17 cellular contexts compared by ENCODE assay signal in the genomic region with DNA sequence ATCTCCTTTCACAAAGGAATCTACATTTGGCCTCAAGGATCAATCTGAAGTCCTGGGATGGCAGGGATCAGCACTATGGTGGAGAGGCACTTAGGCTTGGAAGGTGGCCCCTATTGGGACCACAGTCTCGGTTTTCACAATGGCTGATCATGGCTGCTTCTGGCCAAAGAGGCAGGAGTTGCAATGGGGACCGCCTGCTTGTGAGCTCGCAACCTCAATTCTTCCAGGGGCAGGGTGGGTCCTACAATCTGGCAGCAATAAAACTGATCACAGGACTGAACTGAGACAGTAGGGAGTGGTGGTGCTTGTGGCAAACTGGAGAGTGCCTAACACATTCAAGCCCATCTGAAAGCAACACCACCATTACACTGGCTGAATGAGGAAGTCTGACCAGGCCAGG.
DNase-seq lines count a peak whose midpoint lies in the region; ATAC-seq and TF ChIP-seq lines count a peak whose summit lies in the region.
"Had no signal": no experiment of that assay in that cellular context is flagged by ENCODE, and none has a peak within 500 bp of the region (broad histone marks: within the 10 kb centered on the region; RNA-seq: fewer than 3 reads in every experiment).

No MANE protein-coding gene starts in this region.

- H3K36me3 ChIP-seq in upper lobe of right lung, result no peaks in the 10 kb centered on the region
- H3K36me3 ChIP-seq: HAP-1 had no signal

- no peak overlapping the region for H3K27ac ChIP-seq in upper lobe of right lung
- H3K27ac ChIP-seq: 22Rv1 had no signal

- H3K4me1 Mint-ChIP-seq in activated CD4-positive, alpha-beta T cell treated with anti-CD3 and anti-CD28 coated beads, Interleukin-2, amount 10 ng/mL, durations not matched to agents 7 days and 5 days, result no peaks in the 10 kb centered on the region
- H3K4me1 Mint-ChIP-seq: CD14-positive monocyte had no signal

- H3K4me3 Mint-ChIP-seq in activated CD4-positive, alpha-beta T cell treated with anti-CD3 and anti-CD28 coated beads, Interleukin-2, amount 10 ng/mL, durations not matched to agents 7 days and 5 days, result no peak overlapping the region
- H3K4me3 Mint-ChIP-seq: CD14-positive monocyte; CD8-positive, alpha-beta T cell had no signal

- H3K27me3 ChIP-seq in upper lobe of right lung, result no peaks in the 10 kb centered on the region

- no peak for DNase-seq in activated CD4-positive, alpha-beta T cell treated with anti-CD3 and anti-CD28 coated beads, Interleukin-2, amount 10 ng/mL, durations not matched to agents 7 days and 5 days
- DNase-seq in activated CD4-positive, alpha-beta T cell treated with anti-CD3 and anti-CD28 coated beads, Interleukin-2, amount 50 U/mL, for 1 hour, result no peak
- DNase-seq in ecto neural progenitor cell (ENCODE audit: low spot score) (peak; percentile 11), mesenteric fat pad (ENCODE audit: low spot score) (peak; percentile 12), upper lobe of right lung (peak; percentile 8), mucosa of gallbladder (ENCODE audit: low spot score) (no peak), cortex of kidney (lab: John Stamatoyannopoulos, UW) (no peak)
- DNase-seq: CD8-positive, alpha-beta T cell; COR-L47; DMS153; DMS79 treated with DMSO at 0.1 percent for 48 hours; EL; GOT3 had no signal

- POLR2A ChIA-PET in activated CD4-positive, alpha-beta T cell treated with anti-CD3 and anti-CD28 coated beads, Interleukin-2, amount 10 ng/mL, durations not matched to agents 7 days and 5 days (lab: Charles Lee), result no interaction called here

- peaks cover 3% of the 10 kb centered on the region for H3K9me3 Mint-ChIP-seq in activated CD4-positive, alpha-beta T cell treated with anti-CD3 and anti-CD28 coated beads, Interleukin-2, amount 10 ng/mL, durations not matched to agents 7 days and 5 days
- H3K9me3 Mint-ChIP-seq: CD8-positive, alpha-beta T cell had no signal

- intact Hi-C loops in upper lobe of right lung (cut with DNase I), result no loop called here

- no peak for ATAC-seq in upper lobe of right lung
- ATAC-seq: CD8-positive, alpha-beta T cell; HepG2 had no signal

- no peaks in the 10 kb centered on the region for H3K4me1 ChIP-seq in upper lobe of right lung
- H3K4me1 ChIP-seq: HAP-1 had no signal

- no peak overlapping the region for H3K4me3 ChIP-seq in upper lobe of right lung
- H3K4me3 ChIP-seq: HAP-1 had no signal

- H3K9me3 ChIP-seq in upper lobe of right lung, result no peaks in the 10 kb centered on the region
- H3K9me3 ChIP-seq: HAP-1 had no signal

- CTCF ChIA-PET in activated CD4-positive, alpha-beta T cell treated with anti-CD3 and anti-CD28 coated beads, Interleukin-2, amount 10 ng/mL, durations not matched to agents 7 days and 5 days (lab: Charles Lee), result interaction anchor here (1.6 to 2.2 kb wide), 2 partner anchors 10 to 23 kb away, joined by 3 to 5 read pairs; no protein-coding TSS in a partner anchor

- no peak for TF ChIP-seq CTCF in upper lobe of right lung (IDR thresholded peaks at IDR 0.05)

- no peaks in the 10 kb centered on the region for H3K36me3 Mint-ChIP-seq in activated CD4-positive, alpha-beta T cell treated with anti-CD3 and anti-CD28 coated beads, Interleukin-2, amount 10 ng/mL, durations not matched to agents 7 days and 5 days (ENCODE audit: low read depth)
- H3K36me3 Mint-ChIP-seq: CD14-positive monocyte; CD8-positive, alpha-beta T cell had no signal

- no peaks in the 10 kb centered on the region for H3K27me3 Mint-ChIP-seq in activated CD4-positive, alpha-beta T cell treated with anti-CD3 and anti-CD28 coated beads, Interleukin-2, amount 10 ng/mL, durations not matched to agents 7 days and 5 days

- peak overlapping the region; percentile 41 for H3K27ac Mint-ChIP-seq in activated CD4-positive, alpha-beta T cell treated with anti-CD3 and anti-CD28 coated beads, Interleukin-2, amount 10 ng/mL, durations not matched to agents 7 days and 5 days
- H3K27ac Mint-ChIP-seq: CD14-positive monocyte; CD8-positive, alpha-beta T cell had no signal

Comparison
In these comparisons a context has a peak if more than half of its experiments do, and no peak if none do; other contexts are left out.
1. DNase-seq: peak in ecto neural progenitor cell (single experiment), mesenteric fat pad (single experiment) and upper lobe of right lung (single experiment); none in activated CD4-positive, alpha-beta T cell treated with anti-CD3 and anti-CD28 coated beads, Interleukin-2, amount 10 ng/mL, durations not matched to agents 7 days and 5 days (single experiment), activated CD4-positive, alpha-beta T cell treated with anti-CD3 and anti-CD28 coated beads, Interleukin-2, amount 50 U/mL, for 1 hour (single experiment), mucosa of gallbladder (single experiment) and cortex of kidney (single experiment).